9 cellular contexts compared by ENCODE assay signal in the genomic region with DNA sequence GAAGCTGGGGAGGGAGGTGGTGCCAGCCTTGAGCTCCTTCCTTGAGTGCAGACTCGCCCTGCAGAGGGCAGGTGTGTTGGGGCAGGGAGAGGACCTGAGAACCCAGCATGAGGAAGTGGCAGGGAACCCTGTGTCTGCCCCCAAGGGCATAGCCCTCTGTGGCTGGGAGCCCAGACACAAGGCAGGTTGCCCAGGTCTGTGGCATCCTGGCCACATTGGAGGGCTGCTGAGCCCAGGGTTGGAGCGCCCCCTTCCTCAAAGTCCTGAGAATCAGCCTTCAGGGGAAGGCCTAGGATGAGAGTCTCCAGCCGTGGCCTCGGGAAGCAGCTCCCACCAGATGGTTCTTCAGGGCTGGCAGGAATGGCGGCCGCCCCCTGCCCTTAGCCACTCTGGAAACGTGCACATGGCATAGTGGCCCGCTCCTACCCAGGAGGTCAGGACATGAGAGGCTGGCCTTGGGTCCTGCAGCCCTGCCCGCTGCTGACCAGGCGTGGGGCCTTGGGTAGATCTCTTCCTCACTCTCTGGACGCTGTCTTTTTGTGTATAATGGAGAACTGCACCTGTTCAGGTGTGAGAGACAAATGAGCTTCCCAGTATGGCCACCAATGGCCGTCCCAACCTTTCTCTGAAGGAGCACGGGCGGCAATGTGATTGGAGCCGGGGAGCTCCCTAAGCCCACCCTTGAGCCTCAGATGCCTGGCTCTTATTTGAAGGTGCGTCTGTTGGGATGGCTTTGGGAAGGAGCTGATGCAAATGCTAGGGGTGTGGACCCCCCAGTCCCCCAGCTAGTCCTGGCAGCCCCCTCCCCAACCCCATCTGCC. TPM values are rescaled to one million over a fixed set of nuclear protein-coding genes. Genes with fewer than 3 reads are reported as not detected.
A peak's percentile ranks its signal among the peaks of the same experiment; 100 is the strongest.
DNase-seq lines count a peak whose midpoint lies in the region; ATAC-seq and TF ChIP-seq lines count a peak whose summit lies in the region.
"Had no signal": no experiment of that assay in that cellular context is flagged by ENCODE, and none has a peak within 500 bp of the region (broad histone marks: within the 10 kb centered on the region; RNA-seq: fewer than 3 reads in every experiment).

No MANE protein-coding gene starts in this region.

- H3K4me3 ChIP-seq in astrocyte of the spinal cord (ENCODE audit: low read depth, low read length) (no peak overlapping the region), muscle layer of duodenum (ENCODE audit: low read depth in 1 of 2, low read length in 2 of 2) (no peak overlapping the region)

- in situ Hi-C loops in astrocyte of the spinal cord (cut with HindIII; ENCODE audit: low sequenced_read_pairs) = loop anchor here (10.0 kb wide), 1 partner anchor 46 kb away; no protein-coding TSS in a partner anchor

- TF ChIP-seq CTCF in astrocyte of the spinal cord (IDR thresholded peaks at IDR 0.05; ENCODE audit: low read depth, low read length) = peak; percentile 27

- peaks cover 12 to 31% of the 10 kb centered on the region in 2 donors for H3K4me1 ChIP-seq in muscle layer of duodenum (ENCODE audit: control insufficient read depth in 1 of 2, insufficient read depth in 2 of 2, low read length in 2 of 2)

- ATAC-seq in HG03045 (IDR thresholded peaks at IDR 0.05; ENCODE audit: unreplicated experiment) = no peak

- DNase-seq in DMS 273 (lab: John Stamatoyannopoulos, UW; ENCODE audit: unreplicated experiment) (peak; percentile 76), DMS 273 treated with DMSO at 0.1 percent for 48 hours (lab: John Stamatoyannopoulos, UW) (no peak), HT-29 (ENCODE audit: low spot score) (peak; percentile 82), astrocyte of the spinal cord (ENCODE audit: low read depth, low spot score) (no peak), GM03348 (ENCODE audit: low spot score) (no peak)
- no peak for DNase-seq in effector CD4-positive, alpha-beta T cell
- DNase-seq: NCI-H2171 treated with DMSO at 0.1 percent for 48 hours had no signal

- H3K9me3 ChIP-seq in muscle layer of duodenum (ENCODE audit: control insufficient read depth in 1 of 2, low read length in 2 of 2) = no peaks in the 10 kb centered on the region

- H3K27me3 ChIP-seq in muscle layer of duodenum (ENCODE audit: low read depth, low read length) = no peaks in the 10 kb centered on the region

- peaks cover 0 to 13% of the 10 kb centered on the region in 2 donors for H3K36me3 ChIP-seq in muscle layer of duodenum (ENCODE audit: control insufficient read depth in 1 of 2, insufficient read depth in 2 of 2, low read length in 2 of 2)

- peak overlapping the region; percentile 23 for H3K27ac ChIP-seq in muscle layer of duodenum (ENCODE audit: low read length)

RNA-seq across cellular contexts. Expression of gene CDC42BPG, which starts 4.5 kb away (rescaled TPM):
- 22.7 and 24.7 TPM in 2 replicates for total RNA-seq in HT-29 (2014; rRNA removed; shearing (Covaris generic))

RNA-seq across cellular contexts. Expression of gene EHD1, which starts 29.4 kb away (rescaled TPM):
- 118 and 123 TPM in 2 replicates for total RNA-seq in HT-29 (2014; rRNA removed; shearing (Covaris generic))

RNA-seq across cellular contexts. Expression of gene MEN1, which starts 38.6 kb away (rescaled TPM):
- total RNA-seq in HT-29 (2014; rRNA removed; shearing (Covaris generic)) = 35.1 and 38.0 TPM in 2 replicates

RNA-seq across cellular contexts. Expression of gene MAP4K2, which starts 46.0 kb away (rescaled TPM):
- 44.4 and 57.0 TPM in 2 replicates for total RNA-seq in HT-29 (2014; rRNA removed; shearing (Covaris generic))

Comparison
In these comparisons a context has a peak if more than half of its experiments do, and no peak if none do; other contexts are left out.
1. DNase-seq: peak in DMS 273 (single experiment) and HT-29 (single experiment); none in DMS 273 treated with DMSO at 0.1 percent for 48 hours (single experiment), astrocyte of the spinal cord (single experiment), effector CD4-positive, alpha-beta T cell (single experiment) and GM03348 (single experiment).